1 cellular context compared by ENCODE assay signal in the genomic region with DNA sequence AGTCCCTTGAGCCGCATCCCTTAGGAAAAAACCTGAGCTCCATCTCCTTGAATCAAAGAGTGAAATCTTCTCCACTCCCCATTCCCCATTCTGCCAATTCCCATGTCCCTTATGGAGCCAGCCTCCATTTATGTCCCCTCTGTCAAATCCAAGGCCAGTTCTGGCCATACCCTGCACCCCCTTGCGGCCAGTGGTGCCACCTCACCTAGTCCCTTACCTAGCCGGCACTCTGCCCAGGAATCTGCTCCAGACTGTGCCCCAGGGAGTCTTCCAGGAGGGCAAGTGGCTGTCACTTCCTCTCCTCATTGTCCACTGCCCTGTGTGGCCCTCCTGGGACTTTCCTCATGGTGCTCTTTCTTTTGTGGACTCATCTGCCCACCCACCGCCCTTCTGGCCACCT.
TF ChIP-seq lines count a peak whose summit lies in the region.

No MANE protein-coding gene starts in this region.

TF ChIP-seq in GM23338, 12 proteins besides CTCF, POLR2A, EP300 and RAD21 (continued from another document):
- TF ChIP-seq, protein P1, sequence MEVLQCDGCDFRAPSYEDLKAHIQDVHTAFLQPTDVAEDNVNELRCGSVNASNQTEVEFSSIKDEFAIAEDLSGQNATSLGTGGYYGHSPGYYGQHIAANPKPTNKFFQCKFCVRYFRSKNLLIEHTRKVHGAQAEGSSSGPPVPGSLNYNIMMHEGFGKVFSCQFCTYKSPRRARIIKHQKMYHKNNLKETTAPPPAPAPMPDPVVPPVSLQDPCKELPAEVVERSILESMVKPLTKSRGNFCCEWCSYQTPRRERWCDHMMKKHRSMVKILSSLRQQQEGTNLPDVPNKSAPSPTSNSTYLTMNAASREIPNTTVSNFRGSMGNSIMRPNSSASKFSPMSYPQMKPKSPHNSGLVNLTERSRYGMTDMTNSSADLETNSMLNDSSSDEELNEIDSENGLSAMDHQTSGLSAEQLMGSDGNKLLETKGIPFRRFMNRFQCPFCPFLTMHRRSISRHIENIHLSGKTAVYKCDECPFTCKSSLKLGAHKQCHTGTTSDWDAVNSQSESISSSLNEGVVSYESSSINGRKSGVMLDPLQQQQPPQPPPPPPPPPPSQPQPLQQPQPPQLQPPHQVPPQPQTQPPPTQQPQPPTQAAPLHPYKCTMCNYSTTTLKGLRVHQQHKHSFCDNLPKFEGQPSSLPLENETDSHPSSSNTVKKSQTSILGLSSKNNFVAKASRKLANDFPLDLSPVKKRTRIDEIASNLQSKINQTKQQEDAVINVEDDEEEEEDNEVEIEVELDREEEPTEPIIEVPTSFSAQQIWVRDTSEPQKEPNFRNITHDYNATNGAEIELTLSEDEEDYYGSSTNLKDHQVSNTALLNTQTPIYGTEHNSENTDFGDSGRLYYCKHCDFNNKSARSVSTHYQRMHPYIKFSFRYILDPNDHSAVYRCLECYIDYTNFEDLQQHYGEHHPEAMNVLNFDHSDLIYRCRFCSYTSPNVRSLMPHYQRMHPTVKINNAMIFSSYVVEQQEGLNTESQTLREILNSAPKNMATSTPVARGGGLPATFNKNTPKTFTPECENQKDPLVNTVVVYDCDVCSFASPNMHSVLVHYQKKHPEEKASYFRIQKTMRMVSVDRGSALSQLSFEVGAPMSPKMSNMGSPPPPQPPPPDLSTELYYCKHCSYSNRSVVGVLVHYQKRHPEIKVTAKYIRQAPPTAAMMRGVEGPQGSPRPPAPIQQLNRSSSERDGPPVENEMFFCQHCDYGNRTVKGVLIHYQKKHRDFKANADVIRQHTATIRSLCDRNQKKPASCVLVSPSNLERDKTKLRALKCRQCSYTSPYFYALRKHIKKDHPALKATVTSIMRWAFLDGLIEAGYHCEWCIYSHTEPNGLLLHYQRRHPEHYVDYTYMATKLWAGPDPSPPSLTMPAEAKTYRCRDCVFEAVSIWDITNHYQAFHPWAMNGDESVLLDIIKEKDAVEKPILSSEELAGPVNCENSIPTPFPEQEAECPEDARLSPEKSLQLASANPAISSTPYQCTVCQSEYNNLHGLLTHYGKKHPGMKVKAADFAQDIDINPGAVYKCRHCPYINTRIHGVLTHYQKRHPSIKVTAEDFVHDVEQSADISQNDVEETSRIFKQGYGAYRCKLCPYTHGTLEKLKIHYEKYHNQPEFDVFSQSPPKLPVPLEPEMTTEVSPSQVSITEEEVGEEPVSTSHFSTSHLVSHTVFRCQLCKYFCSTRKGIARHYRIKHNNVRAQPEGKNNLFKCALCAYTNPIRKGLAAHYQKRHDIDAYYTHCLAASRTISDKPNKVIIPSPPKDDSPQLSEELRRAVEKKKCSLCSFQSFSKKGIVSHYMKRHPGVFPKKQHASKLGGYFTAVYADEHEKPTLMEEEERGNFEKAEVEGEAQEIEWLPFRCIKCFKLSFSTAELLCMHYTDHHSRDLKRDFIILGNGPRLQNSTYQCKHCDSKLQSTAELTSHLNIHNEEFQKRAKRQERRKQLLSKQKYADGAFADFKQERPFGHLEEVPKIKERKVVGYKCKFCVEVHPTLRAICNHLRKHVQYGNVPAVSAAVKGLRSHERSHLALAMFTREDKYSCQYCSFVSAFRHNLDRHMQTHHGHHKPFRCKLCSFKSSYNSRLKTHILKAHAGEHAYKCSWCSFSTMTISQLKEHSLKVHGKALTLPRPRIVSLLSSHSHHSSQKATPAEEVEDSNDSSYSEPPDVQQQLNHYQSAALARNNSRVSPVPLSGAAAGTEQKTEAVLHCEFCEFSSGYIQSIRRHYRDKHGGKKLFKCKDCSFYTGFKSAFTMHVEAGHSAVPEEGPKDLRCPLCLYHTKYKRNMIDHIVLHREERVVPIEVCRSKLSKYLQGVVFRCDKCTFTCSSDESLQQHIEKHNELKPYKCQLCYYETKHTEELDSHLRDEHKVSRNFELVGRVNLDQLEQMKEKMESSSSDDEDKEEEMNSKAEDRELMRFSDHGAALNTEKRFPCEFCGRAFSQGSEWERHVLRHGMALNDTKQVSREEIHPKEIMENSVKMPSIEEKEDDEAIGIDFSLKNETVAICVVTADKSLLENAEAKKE (CRISPR knock-in tag; IDR thresholded peaks at IDR 0.05): no peak
- TF ChIP-seq STAT1 (IDR thresholded peaks at IDR 0.05; ENCODE audit: unreplicated experiment): no peak
- no peak for TF ChIP-seq ZNF114 (CRISPR knock-in tag; IDR thresholded peaks at IDR 0.05)
- no peak for TF ChIP-seq POLR2AphosphoS5 (IDR thresholded peaks at IDR 0.05; ENCODE audit: low read depth)
- no peak for TF ChIP-seq EZH2 (IDR thresholded peaks at IDR 0.05; ENCODE audit: low read depth, unreplicated experiment)
